ENCODE assay signal across 17 cellular contexts in genomic region chr9:136405481-136405880, GRCh38. TPM values are rescaled to one million over a fixed set of nuclear protein-coding genes. Genes with fewer than 3 reads are reported as not detected.
A peak's percentile ranks its signal among the peaks of the same experiment; 100 is the strongest.
DNase-seq lines count a peak whose midpoint lies in the region; ATAC-seq and TF ChIP-seq lines count a peak whose summit lies in the region.
"Had no signal": no experiment of that assay in that cellular context is flagged by ENCODE, and none has a peak within 500 bp of the region (broad histone marks: within the 10 kb centered on the region; RNA-seq: fewer than 3 reads in every experiment).

No MANE protein-coding gene starts in this region.

- DNase-seq in CD4-positive, alpha-beta memory T cell, result no peak
- no peak for DNase-seq in RWPE1 (ENCODE audit: low spot score)
- DNase-seq in memory B cell (ENCODE audit: low spot score in 2 of 2), result no peak
- DNase-seq: AML-193; aorta; central memory CD4-positive, alpha-beta T cell; NCI-H1694; NCI-H748 treated with DMSO at 0.1 percent for 48 hours; OCI-M1; SIG-M5; stomach; trophoblast cell had no signal

- H3K9me3 ChIP-seq in CD4-positive, alpha-beta memory T cell (ENCODE audit: control insufficient read depth in 1 of 2, low read length in 2 of 2), result no peaks in the 10 kb centered on the region
- H3K9me3 ChIP-seq: esophagus muscularis mucosa, gastroesophageal sphincter, stomach had no signal

- H3K36me3 Mint-ChIP-seq in CD4-positive, alpha-beta memory T cell, result peaks cover 18 to 32% of the 10 kb centered on the region in 2 donors
- H3K36me3 Mint-ChIP-seq in memory B cell, result peaks cover 12% of the 10 kb centered on the region

- H3K4me1 Mint-ChIP-seq in CD4-positive, alpha-beta memory T cell, result peaks cover 34 to 74% (median 55%) of the 10 kb centered on the region in 4 donors
- H3K4me1 Mint-ChIP-seq in memory B cell, result peaks cover 39% of the 10 kb centered on the region

- H3K27ac Mint-ChIP-seq in CD4-positive, alpha-beta memory T cell, result peak overlapping the region in 5 of 7 donors; percentile 6 to 97 (median 93)
- peak overlapping the region; percentile 95 for H3K27ac Mint-ChIP-seq in memory B cell
- H3K27ac Mint-ChIP-seq: WTC11 had no signal

- TF ChIP-seq CTCF in RWPE1 (conservative IDR thresholded peaks at IDR 0.05; ENCODE audit: low read depth), result no peak

- POLR2A ChIA-PET in CD4-positive, alpha-beta memory T cell (lab: Charles Lee; ENCODE audit: partially characterized antibody), result no interaction called here
- POLR2A ChIA-PET in RWPE1 (lab: Yijun Ruan, JAX; ENCODE audit: low non-redundant PET), result no interaction called here

- ATAC-seq in memory B cell (ENCODE audit: low read depth), result no peak
- no peak for ATAC-seq in GM18873 (IDR thresholded peaks at IDR 0.05; ENCODE audit: low FRiP score, unreplicated experiment)
- ATAC-seq in HG03571 (IDR thresholded peaks at IDR 0.05; ENCODE audit: unreplicated experiment), result no peak
- ATAC-seq: gastroesophageal sphincter, WTC11 had no signal

- H3K36me3 ChIP-seq in CD4-positive, alpha-beta memory T cell (ENCODE audit: insufficient read depth, low read length), result peaks cover 18% of the 10 kb centered on the region

- no peaks in the 10 kb centered on the region for H3K27me3 Mint-ChIP-seq in CD4-positive, alpha-beta memory T cell
- H3K27me3 Mint-ChIP-seq in memory B cell, result no peaks in the 10 kb centered on the region

- CTCF ChIA-PET in CD4-positive, alpha-beta memory T cell (lab: Charles Lee; ENCODE audit: partially characterized antibody), result interaction anchor here (1.4 kb wide), 1 partner anchor 42 kb away, joined by 3 read pairs; the partner anchor contains the start of gene DNLZ
- CTCF ChIA-PET in RWPE1 (lab: Yijun Ruan, JAX), result no interaction called here

- peaks cover 57% of the 10 kb centered on the region for H3K4me1 ChIP-seq in CD4-positive, alpha-beta memory T cell (ENCODE audit: insufficient read depth, low read length)

- H3K4me3 Mint-ChIP-seq in CD4-positive, alpha-beta memory T cell, result peak overlapping the region in 4 of 8 donors; percentile 15 to 95 (median 63)
- H3K4me3 Mint-ChIP-seq in memory B cell, result no peak overlapping the region
- H3K4me3 Mint-ChIP-seq: WTC11 had no signal

- H3K27ac ChIP-seq in CD4-positive, alpha-beta memory T cell (ENCODE audit: low read depth, low read length), result peak overlapping the region; percentile 70
- H3K27ac ChIP-seq in RWPE1, result peak overlapping the region; percentile 78
- H3K27ac ChIP-seq: esophagus muscularis mucosa, gastroesophageal sphincter, stomach had no signal

- H3K4me3 ChIP-seq in CD4-positive, alpha-beta memory T cell (ENCODE audit: low read length in 2 of 2), result no peak overlapping the region
- H3K4me3 ChIP-seq: esophagus muscularis mucosa, gastroesophageal sphincter, stomach had no signal

- H3K9me3 Mint-ChIP-seq in CD4-positive, alpha-beta memory T cell, result no peaks in the 10 kb centered on the region
- peaks cover 5% of the 10 kb centered on the region for H3K9me3 Mint-ChIP-seq in memory B cell
- H3K9me3 Mint-ChIP-seq: WTC11 had no signal

- intact Hi-C loops in CD4-positive, alpha-beta memory T cell (cut with micrococcal nuclease), result loop anchor here (10.0 kb wide), 1 partner anchor 139 kb away; the partner anchor contains the start of gene NOTCH1

- no peaks in the 10 kb centered on the region for H3K27me3 ChIP-seq in CD4-positive, alpha-beta memory T cell (ENCODE audit: insufficient read depth, low read length)
- H3K27me3 ChIP-seq: esophagus muscularis mucosa, gastroesophageal sphincter, stomach had no signal

RNA-seq across cellular contexts. Expression of gene ENTR1, which starts 4.9 kb away (rescaled TPM):
- 10 to 100 TPM; 82.9 to 85.9 TPM for total RNA-seq in CD4-positive, alpha-beta memory T cell
- 10 to 100 TPM in 1 of 2 donors, 1 to 10 TPM in 1; 8.3 to 12.7 TPM for polyA plus RNA-seq in CD4-positive, alpha-beta memory T cell

RNA-seq across cellular contexts. Expression of gene PMPCA, which starts 5.0 kb away (rescaled TPM):
- 10 to 100 TPM; 71.8 to 73.3 TPM for total RNA-seq in CD4-positive, alpha-beta memory T cell
- 10 to 100 TPM; 44.2 to 45.2 TPM for polyA plus RNA-seq in CD4-positive, alpha-beta memory T cell

RNA-seq across cellular contexts. Expression of gene SNAPC4, which starts 5.5 kb away (rescaled TPM):
- total RNA-seq in CD4-positive, alpha-beta memory T cell, result 10 to 100 TPM; 13.1 to 15.4 TPM
- 1 to 10 TPM in 1 of 2 donors, under 1 TPM in 1; 0.35 to 2.1 TPM for polyA plus RNA-seq in CD4-positive, alpha-beta memory T cell

RNA-seq across cellular contexts. Expression of gene CARD9, which starts 32.0 kb away (rescaled TPM):
- total RNA-seq in CD4-positive, alpha-beta memory T cell, result 1 to 10 TPM in 1 of 2 experiments, under 1 TPM in 1; 0.70 to 1.2 TPM
- polyA plus RNA-seq in CD4-positive, alpha-beta memory T cell, result under 1 TPM in 1 of 2 donors, not detected in 1; 0.41 TPM

RNA-seq across cellular contexts. Expression of gene INPP5E, which starts 34.2 kb away (rescaled TPM):
- total RNA-seq in CD4-positive, alpha-beta memory T cell, result 10 to 100 TPM; 29.1 to 31.2 TPM
- 1 to 10 TPM; 2.0 to 5.0 TPM for polyA plus RNA-seq in CD4-positive, alpha-beta memory T cell
